Comparison of ENCODE assay signal across 1 cellular context in genomic region chr5:66966439-66966838, GRCh38.
TF ChIP-seq lines count a peak whose summit lies in the region.

No MANE protein-coding gene starts in this region.

TF ChIP-seq in IMR-90, 13 proteins besides CTCF, POLR2A, EP300 and RAD21 (continued from another document):
- TF ChIP-seq MAFK (IDR thresholded peaks at IDR 0.05; ENCODE audit: low read depth, low read length): no peak
- TF ChIP-seq RCOR1 (IDR thresholded peaks at IDR 0.05; ENCODE audit: insufficient replicate concordance, low read length): no peak
- no peak for TF ChIP-seq RFX5 (IDR thresholded peaks at IDR 0.05; ENCODE audit: low read depth, low read length)
- no peak for TF ChIP-seq CHD1 (IDR thresholded peaks at IDR 0.05; ENCODE audit: low read depth, low read length)
- TF ChIP-seq MAZ (IDR thresholded peaks at IDR 0.05; ENCODE audit: borderline replicate concordance, low read depth, low read length): no peak
- TF ChIP-seq BHLHE40 (IDR thresholded peaks at IDR 0.05; ENCODE audit: low read depth, low read length): no peak
- no peak for TF ChIP-seq ELK1 (IDR thresholded peaks at IDR 0.05; ENCODE audit: borderline replicate concordance, low read depth, low read length)
- TF ChIP-seq CEBPB (IDR thresholded peaks at IDR 0.05; ENCODE audit: low read depth, low read length): no peak
- TF ChIP-seq MXI1 (IDR thresholded peaks at IDR 0.05; ENCODE audit: borderline replicate concordance, low read depth, low read length): no peak
- TF ChIP-seq FOS (IDR thresholded peaks at IDR 0.05; ENCODE audit: low read depth, low read length): no peak
- TF ChIP-seq NFE2L2 (IDR thresholded peaks at IDR 0.05; ENCODE audit: low read depth, low read length): no peak
